In genomic region chr10:64529003-64529350, GRCh38 we compare ENCODE assay signal across 1 cellular context.
TF ChIP-seq lines count a peak whose summit lies in the region.

No MANE protein-coding gene starts in this region.

TF ChIP-seq in GM23338, 12 proteins besides CTCF, POLR2A, EP300 and RAD21 (continued from another document):
- TF ChIP-seq REST (IDR thresholded peaks at IDR 0.05; ENCODE audit: unreplicated experiment) (no peak), EZH2 (IDR thresholded peaks at IDR 0.05; ENCODE audit: low read depth, unreplicated experiment) (no peak), ZNF462 (CRISPR knock-in tag; IDR thresholded peaks at IDR 0.05) (no peak), CREB1 (CRISPR knock-in tag; IDR thresholded peaks at IDR 0.05; ENCODE audit: low read depth) (no peak), EZH2phosphoT487 (IDR thresholded peaks at IDR 0.05; ENCODE audit: unreplicated experiment) (no peak), ZNF331 (CRISPR knock-in tag; IDR thresholded peaks at IDR 0.05; ENCODE audit: low read depth) (no peak), POLR2AphosphoS5 (IDR thresholded peaks at IDR 0.05; ENCODE audit: low read depth) (no peak)
